ENCODE assay signal across 8 cellular contexts in the genomic region with DNA sequence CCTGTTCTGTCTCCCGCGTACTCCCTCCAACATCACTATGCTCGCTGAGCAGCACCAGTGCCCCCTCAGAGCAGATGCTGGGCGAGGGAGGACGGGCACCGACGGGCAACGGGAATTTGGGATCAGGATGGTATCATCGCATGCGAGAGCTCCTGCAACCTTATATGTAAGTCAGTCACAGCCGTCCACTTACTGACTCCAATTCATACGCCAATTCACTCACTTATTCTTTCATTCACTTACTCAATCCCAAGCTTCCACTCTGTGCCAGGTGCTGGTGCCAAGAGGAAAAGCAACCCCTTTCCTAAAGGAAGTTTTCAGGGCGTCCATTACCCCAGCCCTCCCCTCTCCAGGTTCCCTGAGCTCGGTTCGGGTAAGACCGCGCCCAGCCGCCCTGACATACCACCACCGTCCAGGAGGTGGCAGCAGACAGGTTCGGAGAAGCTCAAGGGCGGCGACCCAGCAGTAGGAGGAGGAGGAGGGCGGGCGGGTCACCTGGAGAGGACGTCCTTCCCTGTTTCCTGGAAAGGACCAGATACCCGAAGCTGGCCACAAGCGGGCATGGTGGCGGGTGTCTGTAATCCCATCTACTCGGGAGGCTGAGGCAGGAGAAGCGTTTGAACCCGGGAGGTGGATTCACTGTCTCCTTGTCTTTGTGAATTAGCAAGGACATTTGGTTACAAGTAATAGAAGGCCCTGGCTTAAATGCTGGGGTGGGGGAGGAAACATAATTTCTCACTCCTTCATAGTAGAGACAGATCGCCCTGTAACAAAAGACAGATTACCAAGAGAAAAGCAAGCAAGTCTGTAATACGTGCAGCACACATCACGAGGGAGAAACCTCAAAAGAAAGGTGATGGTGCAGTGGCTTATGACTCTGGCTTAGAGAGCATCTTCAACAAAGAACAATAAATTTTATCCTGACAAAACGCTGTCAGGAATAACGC. TPM values are rescaled to one million over a fixed set of nuclear protein-coding genes. Genes with fewer than 3 reads are reported as not detected.
DNase-seq lines count a peak whose midpoint lies in the region; ATAC-seq, FAIRE-seq and TF ChIP-seq lines count a peak whose summit lies in the region.

No MANE protein-coding gene starts in this region.

- peak; percentile 76 for TF ChIP-seq CTCF in kidney (IDR thresholded peaks at IDR 0.05; ENCODE audit: borderline replicate concordance, extremely low read depth, insufficient read depth)

- intact Hi-C loops in kidney (cut with DNase I): no loop called here

- DNase-seq in DMS153 (lab: John Stamatoyannopoulos, UW) (peak; percentile 85), NCI-H460 (ENCODE audit: extremely low read depth, low read depth) (peak; percentile 74), cerebellum (ENCODE audit: low spot score) (peak; percentile 88), kidney (peak; percentile 95)
- DNase-seq in activated CD4-positive, alpha-beta T cell treated with anti-CD3 and anti-CD28 coated beads for 24 hours (ENCODE audit: low read depth in 2 of 2): peak; percentile 89 to 91
- DNase-seq in stimulated activated CD4-positive, alpha-beta T cell treated with anti-CD3 and anti-CD28 coated beads, Interleukin-15, amount 100 ng/mL, for 1 hour (ENCODE audit: low read depth in 1 of 2, low spot score in 1 of 2): peak; percentile 73 to 88

- ATAC-seq in HG03175 (IDR thresholded peaks at IDR 0.05; ENCODE audit: unreplicated experiment): peak; percentile 66
- no peak for ATAC-seq in GM18511 (IDR thresholded peaks at IDR 0.05; ENCODE audit: unreplicated experiment)

- no peaks in the 10 kb centered on the region for H3K36me3 ChIP-seq in kidney (ENCODE audit: control insufficient read depth in 1 of 2, insufficient read depth in 2 of 2, low read length in 2 of 2)

- peaks cover 4 to 5% of the 10 kb centered on the region in 2 donors for H3K4me1 ChIP-seq in kidney (ENCODE audit: control insufficient read depth in 1 of 2, insufficient read depth in 1 of 2, low read depth in 1 of 2, low read length in 2 of 2)

- H3K27ac ChIP-seq in kidney (ENCODE audit: low read depth in 2 of 2, low read length in 2 of 2): peak overlapping the region in 1 of 2 donors; percentile 57

- peak overlapping the region; percentile 23 to 51 for H3K4me3 ChIP-seq in kidney (ENCODE audit: low read length in 2 of 2)

- FAIRE-seq in kidney (lab: Jason Lieb, UNC): no peak

- no peaks in the 10 kb centered on the region for H3K9me3 ChIP-seq in kidney (ENCODE audit: control insufficient read depth in 1 of 2, low read length in 2 of 2)

- peak overlapping the region in 1 of 2 donors; percentile 55 for H3K9ac ChIP-seq in kidney (ENCODE audit: low read length in 2 of 2)

RNA-seq across cellular contexts. Expression of gene IL22RA1, which starts 7.6 kb away (rescaled TPM):
- total RNA-seq in NCI-H460 (2014; rRNA removed; shearing (Covaris generic)): 1.6 and 1.9 TPM in 2 replicates
- 2.0 and 3.1 TPM in 2 replicates for polyA plus RNA-seq in NCI-H460 (2014; cell fraction: nucleus; rRNA removed)
- not detected for total RNA-seq in cerebellum
- 1.4 TPM for total RNA-seq in kidney
- 1.4 TPM for polyA plus RNA-seq in kidney (ENCODE audit: insufficient read depth, low read depth, low replicate concordance)

RNA-seq across cellular contexts. Expression of gene IFNLR1, which starts 36.6 kb away (rescaled TPM):
- total RNA-seq in NCI-H460 (2014; rRNA removed; shearing (Covaris generic)): 2.6 and 3.2 TPM in 2 replicates
- polyA plus RNA-seq in NCI-H460 (2014; cell fraction: nucleus; rRNA removed): 2.1 and 3.2 TPM in 2 replicates
- 0.54 TPM for total RNA-seq in cerebellum
- total RNA-seq in kidney: 4.8 TPM
- 1.6 TPM for polyA plus RNA-seq in kidney (ENCODE audit: insufficient read depth, low read depth, low replicate concordance)

RNA-seq across cellular contexts. Expression of gene MYOM3, which starts 38.6 kb away (rescaled TPM):
- total RNA-seq in NCI-H460 (2014; rRNA removed; shearing (Covaris generic)): 3.1 and 3.4 TPM in 2 replicates
- polyA plus RNA-seq in NCI-H460 (2014; cell fraction: nucleus; rRNA removed): 3.2 and 3.3 TPM in 2 replicates
- total RNA-seq in cerebellum (0.09 TPM), kidney (13.5 TPM)
- 20.5 TPM for polyA plus RNA-seq in kidney (ENCODE audit: insufficient read depth, low read depth, low replicate concordance)
